In genomic region chr9:112379177-112380101, GRCh38 we compare ENCODE assay signal across 1 cellular context.
TF ChIP-seq lines count a peak whose summit lies in the region.

No MANE protein-coding gene starts in this region.

TF ChIP-seq in WTC11, 78 proteins besides CTCF, POLR2A, EP300 and RAD21 (continued from another document):
- 0 out of 2 replicates have a peak, but pooled peaks have one; percentile 5 for TF ChIP-seq USF2 (CRISPR knock-in tag; IDR thresholded peaks at IDR 0.05)
- TF ChIP-seq GABPB1 (CRISPR knock-in tag; IDR thresholded peaks at IDR 0.05) = peak; percentile 61
- TF ChIP-seq ZNF121 (CRISPR knock-in tag; IDR thresholded peaks at IDR 0.05) = peak; percentile 81
